8 cellular contexts compared by ENCODE assay signal in the genomic region with DNA sequence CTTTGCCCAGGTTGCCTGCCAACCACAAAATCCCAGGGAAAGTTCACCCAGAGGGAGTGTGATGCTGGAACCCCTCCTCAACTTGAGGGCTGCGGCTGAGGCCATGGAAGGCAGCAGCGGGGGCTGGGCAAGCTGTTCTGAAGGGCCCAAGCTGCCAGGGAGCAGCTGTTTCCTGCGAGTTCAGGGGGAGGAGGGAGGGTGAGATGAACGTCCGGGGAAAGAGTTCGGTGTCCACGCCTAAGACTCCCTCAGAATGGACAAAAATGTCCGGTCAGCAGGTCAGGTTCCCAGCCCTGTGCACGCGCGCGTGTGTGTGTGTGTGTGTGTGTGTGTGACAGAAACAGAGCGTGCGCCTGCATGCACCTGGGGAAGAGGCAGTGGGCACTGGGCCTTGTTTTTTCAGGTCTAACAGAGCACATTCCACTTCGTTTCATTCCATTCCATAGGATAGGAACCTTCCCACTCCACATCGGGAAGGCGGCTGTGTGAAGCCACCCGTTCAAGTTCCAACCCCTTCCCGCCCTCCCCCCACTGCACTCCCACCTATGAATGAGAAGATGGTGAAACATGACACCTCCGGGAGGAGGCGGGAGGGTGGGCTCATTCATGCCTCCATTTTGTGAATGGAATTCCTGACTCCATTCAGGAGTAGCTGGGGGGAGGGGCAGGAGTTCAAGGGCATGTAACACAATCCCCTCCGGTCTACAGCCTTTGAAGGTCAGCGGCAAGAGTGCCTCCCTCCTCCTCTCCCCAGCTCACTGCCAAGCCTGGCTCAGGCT. TPM values are rescaled to one million over a fixed set of nuclear protein-coding genes. Genes with fewer than 3 reads are reported as not detected.
DNase-seq lines count a peak whose midpoint lies in the region; ATAC-seq and TF ChIP-seq lines count a peak whose summit lies in the region.

No MANE protein-coding gene starts in this region.

- H3K9me3 Mint-ChIP-seq in glutamatergic neuron (ENCODE audit: unreplicated experiment), result peaks cover 2% of the 10 kb centered on the region

- peak overlapping the region; percentile 17 for H3K27ac Mint-ChIP-seq in glutamatergic neuron (ENCODE audit: unreplicated experiment)

- H3K27me3 Mint-ChIP-seq in glutamatergic neuron (ENCODE audit: unreplicated experiment), result peaks cover 7% of the 10 kb centered on the region

- H3K27me3 ChIP-seq in SJCRH30 (no peaks in the 10 kb centered on the region), psoas muscle (ENCODE audit: insufficient read depth in 3 of 3, low read length in 2 of 3) (no peaks in the 10 kb centered on the region)

- TF ChIP-seq CTCF in glutamatergic neuron (IDR thresholded peaks at IDR 0.05; ENCODE audit: partially characterized antibody, unreplicated experiment), result no peak
- no peak for TF ChIP-seq CTCF in psoas muscle (IDR thresholded peaks at IDR 0.05)

- H3K4me1 ChIP-seq in SJCRH30 (peaks cover 24% of the 10 kb centered on the region), psoas muscle (peaks cover 27% of the 10 kb centered on the region)

- WGBS in psoas muscle, 3 donors, result 4 to 6% (median 5%) methylated on average over 20 to 23 of the region's 23 CpGs

- in situ Hi-C loops in KBM-7 (cut with MboI; ENCODE audit: low pct_unique_long_range_greater_than_20kb, low sequenced_read_pairs), result no loop called here

- DNase-seq in HT-29 (ENCODE audit: low spot score) (peak; percentile 85), SJCRH30 (peak; percentile 100), glutamatergic neuron (peak; percentile 84), psoas muscle (peak; percentile 65 to 79), KBM-7 (no peak), COR-L47 (lab: John Stamatoyannopoulos, UW) (no peak)
- DNase-seq in stimulated activated naive CD4-positive, alpha-beta T cell (lab: John Stamatoyannopoulos, UW), result no peak

- intact Hi-C loops in psoas muscle (cut with DNase I), result no loop called here

- H3K4me3 ChIP-seq in SJCRH30 (peak overlapping the region; percentile 43), psoas muscle (peak overlapping the region; percentile 55)

- H3K36me3 Mint-ChIP-seq in glutamatergic neuron (ENCODE audit: unreplicated experiment), result no peaks in the 10 kb centered on the region

- H3K36me3 ChIP-seq in SJCRH30 (peaks cover 9% of the 10 kb centered on the region), psoas muscle (ENCODE audit: insufficient read depth in 1 of 2, low read depth in 1 of 2) (peaks cover 0 to 13% of the 10 kb centered on the region in 2 donors)

- peaks cover 7% of the 10 kb centered on the region for H3K4me1 Mint-ChIP-seq in glutamatergic neuron (ENCODE audit: low read depth, unreplicated experiment)

- H3K9me3 ChIP-seq in SJCRH30 (replicated peaks) (no peaks in the 10 kb centered on the region), psoas muscle (no peaks in the 10 kb centered on the region)

- ATAC-seq in psoas muscle, result peak; percentile 81 to 86 (median 82)
- ATAC-seq in HG02798 (IDR thresholded peaks at IDR 0.05; ENCODE audit: poor library complexity, unreplicated experiment), result no peak

- peak overlapping the region; percentile 84 for H3K27ac ChIP-seq in SJCRH30
- peak overlapping the region; percentile 71 for H3K27ac ChIP-seq in psoas muscle

- H3K4me3 Mint-ChIP-seq in glutamatergic neuron (ENCODE audit: unreplicated experiment), result peak overlapping the region; percentile 38

RNA-seq across cellular contexts. Expression of a gene that starts 15.6 kb away (rescaled TPM):
- total RNA-seq in HT-29 (2014; rRNA removed; shearing (Covaris generic)), result 129 and 149 TPM in 2 replicates
- 70.0 and 70.4 TPM in 2 replicates for total RNA-seq in SJCRH30 (2014; rRNA removed; shearing (Covaris generic))
- total RNA-seq in glutamatergic neuron (ENCODE audit: unreplicated experiment) (not detected), psoas muscle (under 1 TPM; 0.21 to 0.44 (median 0.27) TPM)
- polyA plus RNA-seq in psoas muscle, result under 1 TPM; 0.25 to 0.34 (median 0.31) TPM

RNA-seq across cellular contexts. Expression of a gene that starts 46.7 kb away (rescaled TPM):
- total RNA-seq in HT-29 (2014; rRNA removed; shearing (Covaris generic)), result 28.2 and 33.8 TPM in 2 replicates
- total RNA-seq in SJCRH30 (2014; rRNA removed; shearing (Covaris generic)), result 54.3 and 56.2 TPM in 2 replicates
- total RNA-seq in glutamatergic neuron (ENCODE audit: unreplicated experiment) (71.9 TPM), psoas muscle (10 to 100 TPM; 22.5 to 42.5 (median 27.9) TPM)
- polyA plus RNA-seq in psoas muscle, result 10 to 100 TPM; 13.4 to 28.3 (median 21.7) TPM

Comparison
In these comparisons a context has a peak if more than half of its experiments do, and no peak if none do; other contexts are left out.
1. DNase-seq: peak in HT-29 (single experiment), SJCRH30 (2 of 2), glutamatergic neuron (single experiment) and psoas muscle (2 of 2); none in KBM-7 (single experiment), stimulated activated naive CD4-positive, alpha-beta T cell (0 of 6) and COR-L47 (single experiment).
2. RNA of a gene that starts 15.6 kb away (total RNA-seq): 129 to 149 TPM in HT-29 and 70.0 to 70.4 TPM in SJCRH30; 0.21 to 0.44 TPM in psoas muscle and not detected in glutamatergic neuron (single experiment); every median in the first group is over 10 times any median in the second.